ENCODE assay signal across 40 cellular contexts in genomic region chr3:101970212-101970611, GRCh38.
"Had no signal": no experiment of that assay in that cellular context is flagged by ENCODE, and none has a peak within 500 bp of the region (broad histone marks: within the 10 kb centered on the region; RNA-seq: fewer than 3 reads in every experiment).

No MANE protein-coding gene starts in this region.

- FAIRE-seq: astrocyte, bronchial epithelial cell had no signal

- DNase-seq: activated effector memory CD4-positive, alpha-beta T cell treated with anti-CD3 and anti-CD28 coated beads, Interleukin-2, amount 50 U/mL, for 16 hours; activated effector memory CD4-positive, alpha-beta T cell treated with Interleukin-2 at 50 U/mL for 16 hours; activated gamma-delta T cell; activated gamma-delta T cell treated with Interleukin-2 at 50 U/mL for 16 hours; activated naive CD4-positive, alpha-beta T cell; activated naive CD4-positive, alpha-beta T cell treated with anti-CD3 and anti-CD28 coated beads for 36 hours; activated naive CD4-positive, alpha-beta T cell treated with anti-CD3 and anti-CD28 coated beads, Interleukin-2, amount 10 ng/mL, durations not matched to agents 7 days and 5 days; activated naive CD4-positive, alpha-beta T cell treated with anti-CD3 and anti-CD28 coated beads, Interleukin-2, amount 50 U/mL, for 16 hours; activated naive CD4-positive, alpha-beta T cell treated with Interleukin-2 at 50 U/mL for 16 hours; activated naive CD8-positive, alpha-beta T cell treated with anti-CD3 and anti-CD28 coated beads for 36 hours; activated naive CD8-positive, alpha-beta T cell treated with anti-CD3 and anti-CD28 coated beads, Interleukin-2, amount 10 ng/mL, durations not matched to agents 7 days and 5 days; activated naive CD8-positive, alpha-beta T cell treated with anti-CD3 and anti-CD28 coated beads, Interleukin-2, amount 50 U/mL, for 24 hours; activated T-cell treated with anti-CD3 and anti-CD28 coated beads, Interleukin-2, amount 50 U/mL, for 1 hour; activated T-cell treated with anti-CD3 and anti-CD28 coated beads, Interleukin-2, amount 50 U/mL, for 24 hours; activated T-cell treated with anti-CD3 and anti-CD28 coated beads, Interleukin-2, amount 50 U/mL, for 4 hours; activated T-cell treated with anti-CD3 and anti-CD28 coated beads, Interleukin-2, amount 50 U/mL, for 48 hours; activated T-cell treated with anti-CD3 and anti-CD28 coated beads, Interleukin-2, amount 50 U/mL, for 72 hours; adrenal gland; amniotic stem cell; amygdala; anterior cingulate cortex; aorta; body of pancreas; brain microvascular endothelial cell; caudate nucleus; central memory CD4-positive, alpha-beta T cell; cerebellar nuclear complex had no signal

- H3K27ac Mint-ChIP-seq: activated naive CD4-positive, alpha-beta T cell treated with anti-CD3 and anti-CD28 coated beads for 36 hours; activated naive CD4-positive, alpha-beta T cell treated with anti-CD3 and anti-CD28 coated beads, Interleukin-2, amount 10 ng/mL, durations not matched to agents 7 days and 5 days; activated naive CD4-positive, alpha-beta T cell treated with anti-CD3 and anti-CD28 coated beads, Interleukin-2, amount 50 U/mL, for 24 hours; activated naive CD4-positive, alpha-beta T cell treated with anti-CD3 and anti-CD28 coated beads, Interleukin-2, amount 50 U/mL, for 72 hours; activated naive CD8-positive, alpha-beta T cell; activated naive CD8-positive, alpha-beta T cell treated with anti-CD3 and anti-CD28 coated beads for 36 hours; activated naive CD8-positive, alpha-beta T cell treated with anti-CD3 and anti-CD28 coated beads, Interleukin-2, amount 10 ng/mL, durations not matched to agents 7 days and 5 days; activated naive CD8-positive, alpha-beta T cell treated with anti-CD3 and anti-CD28 coated beads, Interleukin-2, amount 50 U/mL, for 24 hours; activated T-cell treated with anti-CD3 and anti-CD28 coated beads, Interleukin-2, amount 50 U/mL, for 24 hours; activated T-cell treated with anti-CD3 and anti-CD28 coated beads, Interleukin-2, amount 50 U/mL, for 72 hours; activated T-helper 1 cell treated with anti-CD3 and anti-CD28 coated beads, Interleukin-12 subunit alpha, Interleukin-12 subunit beta, Interleukin-2, Interleukin-4 antibody, amounts not matched to agents 30 ng/mL and 10 ng/mL and 1 ng/mL, durations not matched to agents 14 hours and 24 hours and 36 hours; activated T-helper 17 cell treated with anti-CD3 and anti-CD28 coated beads, Interleukin-2, amount 50 U/mL, for 72 hours; activated T-helper 2 cell treated with anti-CD3 and anti-CD28 coated beads, Interferon-gamma antibody, Interleukin-2, Interleukin-4, amounts not matched to agents 10 μg/mL and 5 μg/mL and 100 μg/mL, durations not matched to agents 14 hours and 24 hours and 36 hours; brain had no signal

- H3K9me3 ChIP-seq: adrenal gland, ascending aorta, body of pancreas, breast epithelium had no signal

- H3K27me3 ChIP-seq: adrenal gland, ascending aorta, body of pancreas, brain microvascular endothelial cell, breast epithelium, cardiac muscle cell had no signal

- H3K27me3 Mint-ChIP-seq: activated naive CD4-positive, alpha-beta T cell treated with anti-CD3 and anti-CD28 coated beads, Interleukin-2, amount 10 ng/mL, durations not matched to agents 7 days and 5 days; activated naive CD4-positive, alpha-beta T cell treated with anti-CD3 and anti-CD28 coated beads, Interleukin-2, amount 50 U/mL, for 24 hours; activated naive CD8-positive, alpha-beta T cell; activated naive CD8-positive, alpha-beta T cell treated with anti-CD3 and anti-CD28 coated beads for 36 hours; activated naive CD8-positive, alpha-beta T cell treated with anti-CD3 and anti-CD28 coated beads, Interleukin-2, amount 10 ng/mL, durations not matched to agents 7 days and 5 days; activated naive CD8-positive, alpha-beta T cell treated with anti-CD3 and anti-CD28 coated beads, Interleukin-2, amount 50 U/mL, for 24 hours; activated T-cell treated with anti-CD3 and anti-CD28 coated beads, Interleukin-2, amount 50 U/mL, for 24 hours; activated T-helper 17 cell treated with anti-CD3 and anti-CD28 coated beads, Interleukin-2, amount 50 U/mL, for 72 hours; brain; central memory CD8-positive, alpha-beta T cell had no signal

- H3K9me3 Mint-ChIP-seq: central memory CD8-positive, alpha-beta T cell had no signal

- ATAC-seq: activated naive CD4-positive, alpha-beta T cell treated with anti-CD3 and anti-CD28 coated beads, Interleukin-2, amount 50 U/mL, for 72 hours; activated naive CD8-positive, alpha-beta T cell treated with anti-CD3 and anti-CD28 coated beads, Interleukin-2, amount 50 U/mL, for 24 hours; activated T-cell treated with anti-CD3 and anti-CD28 coated beads, Interleukin-2, amount 50 U/mL, for 4 hours; activated T-cell treated with anti-CD3 and anti-CD28 coated beads, Interleukin-2, amount 50 U/mL, for 72 hours; activated T-helper 17 cell treated with anti-CD3 and anti-CD28 coated beads, Interleukin-2, amount 50 U/mL, for 72 hours; body of pancreas had no signal

- H3K4me3 Mint-ChIP-seq: activated naive CD4-positive, alpha-beta T cell treated with anti-CD3 and anti-CD28 coated beads for 36 hours; activated naive CD4-positive, alpha-beta T cell treated with anti-CD3 and anti-CD28 coated beads, Interleukin-2, amount 10 ng/mL, durations not matched to agents 7 days and 5 days; activated naive CD4-positive, alpha-beta T cell treated with anti-CD3 and anti-CD28 coated beads, Interleukin-2, amount 50 U/mL, for 24 hours; activated naive CD8-positive, alpha-beta T cell; activated naive CD8-positive, alpha-beta T cell treated with anti-CD3 and anti-CD28 coated beads for 36 hours; activated naive CD8-positive, alpha-beta T cell treated with anti-CD3 and anti-CD28 coated beads, Interleukin-2, amount 10 ng/mL, durations not matched to agents 7 days and 5 days; activated naive CD8-positive, alpha-beta T cell treated with anti-CD3 and anti-CD28 coated beads, Interleukin-2, amount 50 U/mL, for 24 hours; activated T-cell treated with anti-CD3 and anti-CD28 coated beads, Interleukin-2, amount 50 U/mL, for 24 hours; activated T-cell treated with anti-CD3 and anti-CD28 coated beads, Interleukin-2, amount 50 U/mL, for 4 hours; activated T-cell treated with anti-CD3 and anti-CD28 coated beads, Interleukin-2, amount 50 U/mL, for 72 hours; activated T-helper 1 cell treated with anti-CD3 and anti-CD28 coated beads, Interleukin-12 subunit alpha, Interleukin-12 subunit beta, Interleukin-2, Interleukin-4 antibody, amounts not matched to agents 30 ng/mL and 10 ng/mL and 1 ng/mL, durations not matched to agents 14 hours and 24 hours and 36 hours; activated T-helper 17 cell treated with anti-CD3 and anti-CD28 coated beads, Interleukin-2, amount 50 U/mL, for 72 hours; brain; central memory CD8-positive, alpha-beta T cell had no signal

- H3K36me3 ChIP-seq: adrenal gland, ascending aorta, brain microvascular endothelial cell, breast epithelium, cardiac muscle cell had no signal

- H3K27ac ChIP-seq: adrenal gland, ascending aorta, body of pancreas, brain microvascular endothelial cell, breast epithelium, cardiac muscle cell had no signal

- H3K4me3 ChIP-seq: adrenal gland, ascending aorta, body of pancreas, breast epithelium, cardiac muscle cell had no signal

- H3K36me3 Mint-ChIP-seq: activated naive CD4-positive, alpha-beta T cell treated with anti-CD3 and anti-CD28 coated beads, Interleukin-2, amount 50 U/mL, for 24 hours; brain had no signal

- H3K4me1 Mint-ChIP-seq: brain had no signal

- H3K4me1 ChIP-seq: adrenal gland, ascending aorta, body of pancreas, breast epithelium had no signal
